In the genomic region with DNA sequence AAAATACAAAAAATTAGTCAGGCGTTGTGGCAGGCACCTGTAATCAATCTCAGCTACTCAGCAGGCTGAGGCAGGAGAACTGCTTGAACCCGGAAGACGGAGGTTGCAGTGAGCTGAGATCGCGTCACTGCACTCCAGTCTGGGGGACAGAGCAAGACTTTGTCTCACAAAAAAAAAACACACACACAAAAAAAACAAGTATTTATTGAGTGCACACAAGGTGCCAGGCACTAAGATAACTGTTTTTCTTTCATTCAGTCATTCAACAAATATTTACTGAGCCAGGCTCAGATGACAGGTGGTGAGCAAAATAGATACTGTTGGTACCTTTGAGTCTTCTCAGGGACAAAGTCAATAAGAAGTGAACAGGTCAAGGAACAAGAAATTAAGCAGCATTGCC, we compare ENCODE assay signal across 29 cellular contexts. TPM values are rescaled to one million over a fixed set of nuclear protein-coding genes. Genes with fewer than 3 reads are reported as not detected.
"Had no signal": no experiment of that assay in that cellular context is flagged by ENCODE, and none has a peak within 500 bp of the region (broad histone marks: within the 10 kb centered on the region; RNA-seq: fewer than 3 reads in every experiment).

No MANE protein-coding gene starts in this region.

- ATAC-seq: effector memory CD8-positive, alpha-beta T cell; left lobe of liver; stimulated activated effector memory CD8-positive, alpha-beta T cell treated with anti-CD3 and anti-CD28 coated beads, Interleukin-12 subunit alpha, Interleukin-12 subunit beta, amount 100 ng/mL, for 72 hours had no signal

- H3K4me3 Mint-ChIP-seq: effector memory CD8-positive, alpha-beta T cell; memory B cell; nephron; neural progenitor cell; stimulated activated effector memory CD8-positive, alpha-beta T cell treated with anti-CD3 and anti-CD28 coated beads, Interleukin-12 subunit alpha, Interleukin-12 subunit beta, amount 100 ng/mL, for 72 hours; stimulated activated naive CD8-positive, alpha-beta T cell treated with anti-CD3 and anti-CD28 coated beads, Interleukin-15, Interleukin-2, amounts not matched to agents 100 ng/mL and 50 ng/mL, for 24 hours had no signal

- H3K4me1 Mint-ChIP-seq: nephron, neural progenitor cell had no signal

- H3K27ac Mint-ChIP-seq: memory B cell; nephron; neural progenitor cell; stimulated activated effector memory CD8-positive, alpha-beta T cell treated with anti-CD3 and anti-CD28 coated beads, Interleukin-12 subunit alpha, Interleukin-12 subunit beta, amount 100 ng/mL, for 72 hours; stimulated activated naive CD8-positive, alpha-beta T cell treated with anti-CD3 and anti-CD28 coated beads, Interleukin-15, Interleukin-2, amounts not matched to agents 100 ng/mL and 50 ng/mL, for 24 hours had no signal

- H3K27me3 Mint-ChIP-seq: effector memory CD8-positive, alpha-beta T cell; memory B cell; stimulated activated naive CD8-positive, alpha-beta T cell treated with anti-CD3 and anti-CD28 coated beads, Interleukin-15, Interleukin-2, amounts not matched to agents 100 ng/mL and 50 ng/mL, for 24 hours had no signal

- H3K36me3 Mint-ChIP-seq: memory B cell; neural progenitor cell; stimulated activated effector memory CD8-positive, alpha-beta T cell treated with anti-CD3 and anti-CD28 coated beads, Interleukin-12 subunit alpha, Interleukin-12 subunit beta, amount 100 ng/mL, for 72 hours had no signal

- DNase-seq: dermis blood vessel endothelial cell; effector memory CD8-positive, alpha-beta T cell; erythroblast; esophagus squamous epithelium; foreskin melanocyte; head of caudate nucleus; kidney; sigmoid colon; stimulated activated CD4-positive, alpha-beta T cell treated with anti-CD3 and anti-CD28 coated beads, Interleukin-2, amount 100 ng/mL, for 24 hours; stimulated activated CD4-positive, alpha-beta T cell treated with anti-CD3 and anti-CD28 coated beads, Interleukin-4, amount 100 ng/mL, for 24 hours; upper lobe of left lung had no signal

- H3K9me3 Mint-ChIP-seq: effector memory CD8-positive, alpha-beta T cell; memory B cell; nephron; neural progenitor cell; stimulated activated effector memory CD8-positive, alpha-beta T cell treated with anti-CD3 and anti-CD28 coated beads, Interleukin-12 subunit alpha, Interleukin-12 subunit beta, amount 100 ng/mL, for 72 hours; stimulated activated naive CD8-positive, alpha-beta T cell treated with anti-CD3 and anti-CD28 coated beads, Interleukin-15, Interleukin-2, amounts not matched to agents 100 ng/mL and 50 ng/mL, for 24 hours had no signal

- FAIRE-seq: endometrium, kidney, urothelium cell line had no signal

RNA-seq across cellular contexts. Expression of gene CIB3, which starts 6.3 kb away (rescaled TPM):
- total RNA-seq: dermis blood vessel endothelial cell, esophagus squamous epithelium, glomerular endothelial cell, kidney, left lobe of liver, liver, lung, mononuclear cell, osteoblast, prostate gland, right atrium auricular region, sigmoid colon, skeletal muscle tissue, thoracic aorta, tibial nerve, upper lobe of left lung had no signal

RNA-seq across cellular contexts. Expression of gene HSH2D, which starts 23.6 kb away (rescaled TPM):
- total RNA-seq: dermis blood vessel endothelial cell, glomerular endothelial cell had no signal
